In genomic region chr22:43182726-43183125, GRCh38 we compare ENCODE assay signal across 29 cellular contexts.
"Had no signal": no experiment of that assay in that cellular context is flagged by ENCODE, and none has a peak within 500 bp of the region (broad histone marks: within the 10 kb centered on the region; RNA-seq: fewer than 3 reads in every experiment).

No MANE protein-coding gene starts in this region.

- DNase-seq: activated CD4-positive, alpha-beta memory T cell treated with anti-CD3 and anti-CD28 coated beads, Interleukin-2, amount 10 ng/mL, durations not matched to agents 7 days and 5 days; activated CD4-positive, alpha-beta T cell treated with anti-CD3 and anti-CD28 coated beads for 48 hours; activated CD8-positive, alpha-beta memory T cell treated with anti-CD3 and anti-CD28 coated beads, Interleukin-2, amount 50 U/mL, for 48 hours; activated gamma-delta T cell treated with Interleukin-2 at 50 U/mL for 16 hours; activated naive CD4-positive, alpha-beta T cell treated with anti-CD3 and anti-CD28 coated beads, Interleukin-2, amount 50 U/mL, for 16 hours; activated T-cell treated with anti-CD3 and anti-CD28 coated beads, Interleukin-2, amount 50 U/mL, for 4 hours; amygdala; central memory CD4-positive, alpha-beta T cell; effector CD4-positive, alpha-beta T cell; left ventricle myocardium inferior; retina; sigmoid colon; small intestine; stimulated activated CD4-positive, alpha-beta T cell treated with anti-CD3 and anti-CD28 coated beads, Interleukin-4, amount 100 ng/mL, for 24 hours; tibial artery had no signal

- H3K4me3 ChIP-seq: breast epithelium, esophagus muscularis mucosa, left ventricle myocardium inferior, mucosa of descending colon, ovary, prostate gland, sigmoid colon, suprapubic skin, tibial artery had no signal

- H3K4me3 Mint-ChIP-seq: activated CD4-positive, alpha-beta memory T cell treated with anti-CD3 and anti-CD28 coated beads, Interleukin-2, amount 10 ng/mL, durations not matched to agents 7 days and 5 days; activated T-cell treated with anti-CD3 and anti-CD28 coated beads, Interleukin-2, amount 50 U/mL, for 4 hours; activated T-helper 17 cell treated with anti-CD3 and anti-CD28 coated beads, Interleukin-2, amount 50 U/mL, for 72 hours; dendritic cell treated with granulocyte-macrophage colony-stimulating factor and Interleukin-4, amounts not matched to agents 40 ng/mL and 50 ng/mL, for 4 days; natural killer cell treated with Interleukin-12 subunit alpha and Interleukin-12 subunit beta and Interleukin-15 and Interleukin-18, amount 100 ng/mL, for 72 hours; stimulated activated memory B cell treated with anti-CD40 and anti-IgM and Interleukin-4, amounts not matched to agents 10 μg/mL and 1 μg/mL and 100 μg/mL, for 72 hours had no signal

- ATAC-seq: activated CD4-positive, CD25-positive, alpha-beta regulatory T cell treated with anti-CD3 and anti-CD28 coated beads, Interleukin-2, amount 50 U/mL, for 24 hours; activated T-cell treated with anti-CD3 and anti-CD28 coated beads, Interleukin-2, amount 50 U/mL, for 4 hours; activated T-helper 17 cell treated with anti-CD3 and anti-CD28 coated beads, Interleukin-2, amount 50 U/mL, for 72 hours; mucosa of descending colon; natural killer cell treated with Interleukin-12 subunit alpha and Interleukin-12 subunit beta and Interleukin-15 and Interleukin-18, amount 100 ng/mL, for 72 hours; stimulated activated memory B cell treated with anti-CD40 and anti-IgM and Interleukin-4, amounts not matched to agents 10 μg/mL and 1 μg/mL and 100 μg/mL, for 72 hours had no signal

- FAIRE-seq: frontal cortex, islet of Langerhans, small intestine had no signal

- H3K36me3 Mint-ChIP-seq: natural killer cell treated with Interleukin-12 subunit alpha and Interleukin-12 subunit beta and Interleukin-15 and Interleukin-18, amount 100 ng/mL, for 72 hours had no signal

- H3K9me3 ChIP-seq: breast epithelium, esophagus muscularis mucosa, left ventricle myocardium inferior, mucosa of descending colon, neutrophil, ovary, prostate gland, sigmoid colon, suprapubic skin, tibial artery had no signal

- H3K9me3 Mint-ChIP-seq: activated CD4-positive, alpha-beta memory T cell treated with anti-CD3 and anti-CD28 coated beads, Interleukin-2, amount 10 ng/mL, durations not matched to agents 7 days and 5 days; activated T-cell treated with anti-CD3 and anti-CD28 coated beads, Interleukin-2, amount 50 U/mL, for 4 hours; activated T-helper 17 cell treated with anti-CD3 and anti-CD28 coated beads, Interleukin-2, amount 50 U/mL, for 72 hours; dendritic cell treated with granulocyte-macrophage colony-stimulating factor and Interleukin-4, amounts not matched to agents 40 ng/mL and 50 ng/mL, for 4 days; natural killer cell treated with Interleukin-12 subunit alpha and Interleukin-12 subunit beta and Interleukin-15 and Interleukin-18, amount 100 ng/mL, for 72 hours; stimulated activated memory B cell treated with anti-CD40 and anti-IgM and Interleukin-4, amounts not matched to agents 10 μg/mL and 1 μg/mL and 100 μg/mL, for 72 hours had no signal

- H3K27ac ChIP-seq: breast epithelium, esophagus muscularis mucosa, left ventricle myocardium inferior, ovary, prostate gland, sigmoid colon, suprapubic skin, tibial artery had no signal

- H3K4me1 ChIP-seq: breast epithelium had no signal

- H3K27ac Mint-ChIP-seq: activated CD4-positive, alpha-beta memory T cell treated with anti-CD3 and anti-CD28 coated beads, Interleukin-2, amount 10 ng/mL, durations not matched to agents 7 days and 5 days; activated T-helper 17 cell treated with anti-CD3 and anti-CD28 coated beads, Interleukin-2, amount 50 U/mL, for 72 hours; dendritic cell treated with granulocyte-macrophage colony-stimulating factor and Interleukin-4, amounts not matched to agents 40 ng/mL and 50 ng/mL, for 4 days; natural killer cell treated with Interleukin-12 subunit alpha and Interleukin-12 subunit beta and Interleukin-15 and Interleukin-18, amount 100 ng/mL, for 72 hours; stimulated activated memory B cell treated with anti-CD40 and anti-IgM and Interleukin-4, amounts not matched to agents 10 μg/mL and 1 μg/mL and 100 μg/mL, for 72 hours had no signal

- H3K27me3 ChIP-seq: breast epithelium, esophagus muscularis mucosa, neutrophil, ovary, sigmoid colon, suprapubic skin, tibial artery had no signal

- H3K36me3 ChIP-seq: breast epithelium, ovary had no signal

- H3K27me3 Mint-ChIP-seq: activated CD4-positive, alpha-beta memory T cell treated with anti-CD3 and anti-CD28 coated beads, Interleukin-2, amount 10 ng/mL, durations not matched to agents 7 days and 5 days; activated T-helper 17 cell treated with anti-CD3 and anti-CD28 coated beads, Interleukin-2, amount 50 U/mL, for 72 hours; dendritic cell treated with granulocyte-macrophage colony-stimulating factor and Interleukin-4, amounts not matched to agents 40 ng/mL and 50 ng/mL, for 4 days; natural killer cell treated with Interleukin-12 subunit alpha and Interleukin-12 subunit beta and Interleukin-15 and Interleukin-18, amount 100 ng/mL, for 72 hours; stimulated activated memory B cell treated with anti-CD40 and anti-IgM and Interleukin-4, amounts not matched to agents 10 μg/mL and 1 μg/mL and 100 μg/mL, for 72 hours had no signal
